17 cellular contexts compared by ENCODE assay signal in the genomic region with DNA sequence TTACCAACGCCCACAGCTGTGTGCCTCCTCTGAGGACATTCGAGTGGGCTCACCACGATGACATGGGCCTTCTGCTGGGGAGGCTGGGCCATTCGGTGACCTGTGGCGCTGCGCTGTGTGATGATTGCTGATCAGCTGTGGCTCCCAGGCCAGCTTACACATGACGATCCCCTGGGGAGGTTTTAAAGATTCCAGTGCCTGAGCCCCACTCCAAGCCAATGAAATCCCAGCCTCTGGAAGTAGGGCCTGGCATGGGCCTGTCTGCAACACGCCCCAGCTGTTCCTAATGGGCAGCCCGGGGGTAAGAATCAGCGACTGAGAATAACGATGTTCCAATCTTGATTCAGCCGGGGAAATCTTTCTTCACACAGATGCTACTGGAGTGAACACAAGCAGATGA.
"Had no signal": no experiment of that assay in that cellular context is flagged by ENCODE, and none has a peak within 500 bp of the region (broad histone marks: within the 10 kb centered on the region; RNA-seq: fewer than 3 reads in every experiment).

No MANE protein-coding gene starts in this region.

- FAIRE-seq: urothelium cell line had no signal

- H3K79me2 ChIP-seq: hepatocyte had no signal

- H3K4me3 ChIP-seq: hepatocyte, mucosa of descending colon, sigmoid colon, tibial nerve had no signal

- H3K27ac ChIP-seq: neutrophil, sigmoid colon, tibial nerve had no signal

- H3K4me2 ChIP-seq: hepatocyte had no signal

- H3K36me3 ChIP-seq: neutrophil, sigmoid colon, tibial nerve had no signal

- H3K4me1 ChIP-seq: sigmoid colon, tibial nerve had no signal

- DNase-seq: activated CD4-positive, alpha-beta T cell treated with anti-CD3 and anti-CD28 coated beads for 36 hours; activated CD4-positive, alpha-beta T cell treated with anti-CD3 and anti-CD28 coated beads, Interleukin-2, amount 50 U/mL, for 48 hours; effector memory CD8-positive, alpha-beta T cell; left cardiac atrium; mesenchymal stem cell; naive thymus-derived CD8-positive, alpha-beta T cell; sigmoid colon; stimulated activated CD4-positive, alpha-beta T cell treated with anti-CD3 and anti-CD28 coated beads, Interleukin-12 subunit alpha, Interleukin-12 subunit beta, amount 100 ng/mL, for 4 hours; stimulated activated CD4-positive, alpha-beta T cell treated with anti-CD3 and anti-CD28 coated beads, Interleukin-1b, Interleukin-23, amount 100 ng/mL, for 48 hours; stimulated activated CD8-positive, alpha-beta memory T cell treated with anti-CD3 and anti-CD28 coated beads, Interleukin-4, amount 100 ng/mL, for 48 hours; stimulated activated naive CD4-positive, alpha-beta T cell treated with Interleukin-2 at 50 U/mL for 16 hours; T-helper 2 cell had no signal

- H3K9me3 ChIP-seq: mucosa of descending colon, neutrophil, sigmoid colon had no signal

- H2AFZ ChIP-seq: hepatocyte had no signal

- H3K27me3 ChIP-seq: hepatocyte, sigmoid colon, tibial nerve had no signal
